Comparison of ENCODE assay signal across 22 cellular contexts in the genomic region with DNA sequence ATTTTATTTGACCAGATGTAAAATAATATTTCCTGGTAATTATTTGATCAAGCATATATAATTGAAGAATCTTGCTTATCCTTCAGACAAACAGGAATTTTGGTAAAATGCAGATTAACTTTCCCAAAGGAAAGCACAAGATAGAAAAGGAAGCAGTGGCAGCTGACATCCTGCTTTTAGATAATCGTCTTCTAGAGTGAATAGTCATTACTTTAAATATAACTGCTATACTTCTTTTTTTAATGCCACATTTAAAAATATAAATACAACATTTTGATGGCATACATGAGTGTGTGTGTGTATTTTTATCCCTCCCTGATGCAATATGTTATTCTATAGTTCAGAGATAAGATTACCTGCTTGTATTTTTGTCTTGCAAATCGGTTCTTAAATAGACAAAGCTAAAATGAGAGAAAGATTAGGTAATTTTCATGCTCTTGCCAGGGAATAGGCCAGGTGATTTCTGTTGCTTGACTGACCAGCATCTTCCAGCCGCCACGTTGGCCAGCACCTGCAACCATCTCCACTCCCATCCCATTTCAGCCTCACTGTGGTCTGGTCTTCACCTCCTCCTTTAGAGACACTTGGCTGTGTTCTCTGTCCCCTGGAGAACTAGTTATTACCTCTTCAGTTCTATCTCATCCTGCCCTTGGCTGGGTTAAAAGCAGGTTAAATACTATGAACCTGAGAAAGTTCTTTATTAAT. TPM values are rescaled to one million over a fixed set of nuclear protein-coding genes. Genes with fewer than 3 reads are reported as not detected.
DNase-seq lines count a peak whose midpoint lies in the region; ATAC-seq and TF ChIP-seq lines count a peak whose summit lies in the region.
"Had no signal": no experiment of that assay in that cellular context is flagged by ENCODE, and none has a peak within 500 bp of the region (broad histone marks: within the 10 kb centered on the region; RNA-seq: fewer than 3 reads in every experiment).

No MANE protein-coding gene starts in this region.

- H3K4me1 ChIP-seq in spleen (peaks cover 16 to 59% (median 43%) of the 10 kb centered on the region in 6 donors), mucosa of descending colon (ENCODE audit: low read depth) (no peaks in the 10 kb centered on the region)
- H3K4me1 ChIP-seq: prostate gland had no signal

- peaks cover 38% of the 10 kb centered on the region for H3K4me1 Mint-ChIP-seq in activated T-cell treated with anti-CD3 and anti-CD28 coated beads, Interleukin-2, amount 50 U/mL, for 72 hours (ENCODE audit: low read depth)
- H3K4me1 Mint-ChIP-seq in T-helper 17 cell, result peaks cover 38% of the 10 kb centered on the region

- no peaks in the 10 kb centered on the region for H3K27me3 Mint-ChIP-seq in activated T-cell treated with anti-CD3 and anti-CD28 coated beads, Interleukin-2, amount 50 U/mL, for 72 hours (ENCODE audit: low read depth)
- H3K27me3 Mint-ChIP-seq in T-helper 17 cell, result no peaks in the 10 kb centered on the region
- H3K27me3 Mint-ChIP-seq: activated CD4-positive, alpha-beta T cell treated with anti-CD3 and anti-CD28 coated beads, Interleukin-2, amount 10 ng/mL, durations not matched to agents 7 days and 5 days; activated naive CD8-positive, alpha-beta T cell treated with anti-CD3 and anti-CD28 coated beads, Interleukin-2, amount 10 ng/mL, durations not matched to agents 7 days and 5 days had no signal

- no peak for DNase-seq in activated T-cell treated with anti-CD3 and anti-CD28 coated beads, Interleukin-2, amount 50 U/mL, for 72 hours
- no peak for DNase-seq in activated T-cell treated with anti-CD3 and anti-CD28 coated beads, Interleukin-2, amount 50 U/mL, for 1 hour
- DNase-seq in T-helper 17 cell, result no peak
- DNase-seq in left lobe of liver (ENCODE audit: low spot score), result no peak
- no peak for DNase-seq in spleen
- no peak for DNase-seq in mucosa of descending colon
- DNase-seq: activated CD4-positive, alpha-beta T cell treated with anti-CD3 and anti-CD28 coated beads, Interleukin-2, amount 10 ng/mL, durations not matched to agents 7 days and 5 days; activated naive CD8-positive, alpha-beta T cell treated with anti-CD3 and anti-CD28 coated beads, Interleukin-2, amount 10 ng/mL, durations not matched to agents 7 days and 5 days; activated T-cell treated with anti-CD3 and anti-CD28 coated beads, Interleukin-2, amount 50 U/mL, for 4 hours; DMS79; effector CD8-positive, alpha-beta T cell; HFFc6; hippocampal formation; NCI-H1417 treated with DMSO at 0.1 percent for 48 hours; NCI-H82; stimulated activated CD4-positive, alpha-beta T cell treated with anti-CD3 and anti-CD28 coated beads, Interleukin-15, amount 100 ng/mL, for 24 hours; stimulated activated naive CD8-positive, alpha-beta T cell treated with anti-CD3 and anti-CD28 coated beads, Interleukin-15, Interleukin-2, amounts not matched to agents 100 U/mL and 50 U/mL, for 24 hours; upper lobe of right lung had no signal

- no peak overlapping the region for H3K4me3 Mint-ChIP-seq in activated T-cell treated with anti-CD3 and anti-CD28 coated beads, Interleukin-2, amount 50 U/mL, for 72 hours
- no peak overlapping the region for H3K4me3 Mint-ChIP-seq in T-helper 17 cell
- H3K4me3 Mint-ChIP-seq: activated CD4-positive, alpha-beta T cell treated with anti-CD3 and anti-CD28 coated beads, Interleukin-2, amount 10 ng/mL, durations not matched to agents 7 days and 5 days; activated naive CD8-positive, alpha-beta T cell treated with anti-CD3 and anti-CD28 coated beads, Interleukin-2, amount 10 ng/mL, durations not matched to agents 7 days and 5 days; activated T-cell treated with anti-CD3 and anti-CD28 coated beads, Interleukin-2, amount 50 U/mL, for 4 hours; HFFc6 had no signal

- H3K9me3 Mint-ChIP-seq in activated T-cell treated with anti-CD3 and anti-CD28 coated beads, Interleukin-2, amount 50 U/mL, for 72 hours, result no peaks in the 10 kb centered on the region
- H3K9me3 Mint-ChIP-seq: activated naive CD8-positive, alpha-beta T cell treated with anti-CD3 and anti-CD28 coated beads, Interleukin-2, amount 10 ng/mL, durations not matched to agents 7 days and 5 days; activated T-cell treated with anti-CD3 and anti-CD28 coated beads, Interleukin-2, amount 50 U/mL, for 4 hours; HFFc6 had no signal

- ATAC-seq in activated T-cell treated with anti-CD3 and anti-CD28 coated beads, Interleukin-2, amount 50 U/mL, for 72 hours (replicated peaks in 1 of 2), result no peak
- ATAC-seq in T-helper 17 cell, result no peak
- peak; percentile 55 for ATAC-seq in left lobe of liver
- no peak for ATAC-seq in GM21423 (IDR thresholded peaks at IDR 0.05; ENCODE audit: unreplicated experiment)
- ATAC-seq in mucosa of descending colon, result no peak
- no peak for ATAC-seq in GM19324 (IDR thresholded peaks at IDR 0.05; ENCODE audit: low FRiP score, unreplicated experiment)
- ATAC-seq: activated T-cell treated with anti-CD3 and anti-CD28 coated beads, Interleukin-2, amount 50 U/mL, for 4 hours; stimulated activated naive CD8-positive, alpha-beta T cell treated with anti-CD3 and anti-CD28 coated beads, Interleukin-15, Interleukin-2, amounts not matched to agents 100 U/mL and 50 U/mL, for 24 hours had no signal

- H3K4me3 ChIP-seq in spleen (no peak overlapping the region), mucosa of descending colon (no peak overlapping the region)
- H3K4me3 ChIP-seq: prostate gland, upper lobe of right lung had no signal

- peak overlapping the region; percentile 30 for H3K27ac Mint-ChIP-seq in activated T-cell treated with anti-CD3 and anti-CD28 coated beads, Interleukin-2, amount 50 U/mL, for 72 hours
- peak overlapping the region; percentile 86 for H3K27ac Mint-ChIP-seq in T-helper 17 cell
- H3K27ac Mint-ChIP-seq: activated CD4-positive, alpha-beta T cell treated with anti-CD3 and anti-CD28 coated beads, Interleukin-2, amount 10 ng/mL, durations not matched to agents 7 days and 5 days; activated naive CD8-positive, alpha-beta T cell treated with anti-CD3 and anti-CD28 coated beads, Interleukin-2, amount 10 ng/mL, durations not matched to agents 7 days and 5 days; HFFc6 had no signal

- H3K27me3 ChIP-seq in spleen (replicated peaks in 1 of 7), result no peaks in the 10 kb centered on the region
- H3K27me3 ChIP-seq: upper lobe of right lung had no signal

- H3K36me3 ChIP-seq in spleen, result peaks cover 0 to 35% (median 0%) of the 10 kb centered on the region in 6 donors
- no peaks in the 10 kb centered on the region for H3K36me3 ChIP-seq in mucosa of descending colon (ENCODE audit: low read depth)
- H3K36me3 ChIP-seq: prostate gland had no signal

- H3K27ac ChIP-seq in spleen, result peak overlapping the region; percentile 10 to 67 (median 59)
- H3K27ac ChIP-seq: C4-2B, prostate gland, upper lobe of right lung had no signal

- H3K9me3 ChIP-seq in T-helper 17 cell (ENCODE audit: control insufficient read depth, low read length, poor library complexity, severe bottlenecking) (no peaks in the 10 kb centered on the region), spleen (no peaks in the 10 kb centered on the region), mucosa of descending colon (no peaks in the 10 kb centered on the region)
- H3K9me3 ChIP-seq: prostate gland, upper lobe of right lung had no signal

- 57 to 65% (median 58%) methylated on average over 4 of the region's 4 CpGs for WGBS in spleen, 5 donors

- intact Hi-C loops in spleen (cut with DNase I; ENCODE audit: low total_unique reads) (no loop called here), mucosa of descending colon (cut with DNase I, micrococcal nuclease) (no loop called here)

- TF ChIP-seq CTCF in spleen (IDR thresholded peaks at IDR 0.05 in 8 of 11, conservative IDR thresholded peaks at IDR 0.05 in 3 of 11), result no peak
- TF ChIP-seq CTCF in mucosa of descending colon (IDR thresholded peaks at IDR 0.05), result no peak

- H3K36me3 Mint-ChIP-seq in activated T-cell treated with anti-CD3 and anti-CD28 coated beads, Interleukin-2, amount 50 U/mL, for 72 hours (ENCODE audit: insufficient read depth in 2 of 2), result peaks cover 2 to 19% of the 10 kb centered on the region in 2 donors
- H3K36me3 Mint-ChIP-seq in T-helper 17 cell (ENCODE audit: low read depth), result peaks cover 5% of the 10 kb centered on the region

- no peak for TF ChIP-seq POLR2A in spleen (IDR thresholded peaks at IDR 0.05)

RNA-seq across cellular contexts. Expression of gene MDFIC, which starts 58.1 kb away (rescaled TPM):
- 10 to 100 TPM; 55.2 to 65.2 TPM for total RNA-seq in activated T-cell treated with anti-CD3 and anti-CD28 coated beads, Interleukin-2, amount 50 U/mL, for 72 hours
- total RNA-seq in T-helper 17 cell (100 to 1,000 TPM in 1 of 2 donors, 10 to 100 TPM in 1; 90.2 to 109 TPM), left lobe of liver (8.0 TPM), spleen (10 to 100 TPM; 39.0 to 97.3 (median 62.2) TPM), mucosa of descending colon (10 to 100 TPM; 10.4 to 29.5 (median 13.0) TPM)
- polyA plus RNA-seq in spleen, result 10 to 100 TPM; 22.1 to 32.8 (median 26.2) TPM
